ENCODE assay signal across 1 cellular context in the genomic region with DNA sequence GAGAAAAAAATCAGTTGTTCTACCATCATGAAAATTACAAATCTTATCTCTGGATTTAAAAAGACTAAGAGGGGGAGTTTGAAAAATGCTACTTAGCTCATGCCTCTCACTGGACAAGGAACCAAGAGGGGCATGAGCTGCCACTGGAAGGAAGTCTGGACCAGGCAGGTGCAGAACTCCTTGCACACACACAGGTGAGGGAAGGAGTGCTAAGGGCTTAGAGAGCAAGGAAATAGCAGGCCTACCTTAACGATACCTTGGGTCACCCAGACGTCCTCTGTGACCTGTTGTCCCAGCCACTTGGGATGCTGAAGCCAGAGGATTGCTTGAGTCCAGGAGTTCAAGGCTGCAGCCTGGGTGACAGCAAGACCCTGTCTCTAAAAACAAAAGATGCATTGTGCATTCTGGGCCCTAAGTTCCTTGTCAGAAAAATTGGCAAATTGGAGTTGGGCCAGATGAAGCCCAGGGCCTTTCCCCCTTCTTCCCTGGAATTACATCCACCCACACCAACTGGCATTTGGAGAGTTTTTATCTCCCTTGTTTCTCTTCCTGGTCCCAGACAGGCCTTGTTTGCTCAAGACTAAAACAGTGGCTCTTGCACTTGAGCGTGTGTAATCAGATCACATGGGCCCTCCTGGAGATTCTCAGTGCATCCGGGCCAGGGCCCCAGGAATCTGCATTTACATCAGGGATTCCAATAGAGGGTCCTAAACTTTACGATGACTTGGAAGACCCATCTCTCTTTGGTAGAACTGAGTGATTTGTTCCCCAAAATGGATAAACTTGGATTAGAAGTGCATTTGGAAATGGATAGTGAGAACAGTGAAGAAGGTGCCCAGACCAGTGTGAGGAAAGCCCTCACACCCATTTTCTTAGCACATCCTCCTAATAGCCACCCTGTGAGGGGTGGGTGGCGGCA.
A peak's percentile ranks its signal among the peaks of the same experiment; 100 is the strongest.
TF ChIP-seq lines count a peak whose summit lies in the region.

No MANE protein-coding gene starts in this region.

TF ChIP-seq in HCT116, 20 proteins besides CTCF, POLR2A, EP300 and RAD21 (continued from another document):
- peak; percentile 5 for TF ChIP-seq YY1 (IDR thresholded peaks at IDR 0.05; ENCODE audit: extremely low read depth, insufficient replicate concordance, low read depth, low read length)
